ENCODE assay signal across 10 cellular contexts in the genomic region with DNA sequence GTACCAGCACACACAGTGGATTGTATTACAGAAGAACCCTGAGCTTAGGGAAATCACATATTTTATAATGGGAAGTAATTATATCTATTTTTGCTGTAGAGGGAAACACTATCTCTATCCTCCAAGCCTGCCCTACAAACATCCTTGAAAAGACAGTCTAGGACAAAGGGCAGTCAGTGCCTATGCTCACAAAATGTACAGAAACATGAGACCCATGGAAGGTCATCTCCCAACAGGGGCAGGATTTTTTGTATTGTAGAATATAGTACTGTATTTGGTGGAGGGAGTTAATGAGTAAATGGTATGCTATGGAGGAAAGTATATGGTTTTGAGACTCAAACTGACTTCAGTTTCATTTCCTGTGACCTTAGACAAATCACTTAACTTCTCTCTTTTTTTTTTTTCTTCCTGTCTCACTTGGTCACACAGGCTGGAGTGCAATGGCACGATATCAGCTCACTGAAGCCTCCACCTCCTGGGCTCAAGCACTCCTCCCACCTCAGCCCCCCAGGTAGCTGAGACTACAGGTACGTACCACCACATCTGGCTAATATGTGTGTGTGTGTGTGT. TPM values are rescaled to one million over a fixed set of nuclear protein-coding genes. Genes with fewer than 3 reads are reported as not detected.
DNase-seq lines count a peak whose midpoint lies in the region; ATAC-seq and TF ChIP-seq lines count a peak whose summit lies in the region.
"Had no signal": no experiment of that assay in that cellular context is flagged by ENCODE, and none has a peak within 500 bp of the region (broad histone marks: within the 10 kb centered on the region; RNA-seq: fewer than 3 reads in every experiment).

No MANE protein-coding gene starts in this region.

- BruUV-seq in MCF 10A (replicated peaks; lab: Mats Ljungman, UMichigan): no TSS peak

- H3K4me1 Mint-ChIP-seq in activated naive CD4-positive, alpha-beta T cell treated with anti-CD3 and anti-CD28 coated beads for 36 hours (ENCODE audit: low read depth): peaks cover 22% of the 10 kb centered on the region
- H3K4me1 Mint-ChIP-seq in stimulated activated naive CD8-positive, alpha-beta T cell treated with anti-CD3 and anti-CD28 coated beads, Interleukin-15, amount 100 ng/mL, for 72 hours: peaks cover 33% of the 10 kb centered on the region
- no peaks in the 10 kb centered on the region for H3K4me1 Mint-ChIP-seq in MCF 10A (ENCODE audit: insufficient read depth, unreplicated experiment)

- peak; percentile 76 for ATAC-seq in HG02852 (IDR thresholded peaks at IDR 0.05; ENCODE audit: unreplicated experiment)
- ATAC-seq in stimulated activated naive CD8-positive, alpha-beta T cell treated with anti-CD3 and anti-CD28 coated beads, Interleukin-15, amount 100 ng/mL, for 72 hours: peak; percentile 77

- no peaks in the 10 kb centered on the region for H3K9me3 ChIP-seq in MG63
- H3K9me3 ChIP-seq: Peyer's patch had no signal

- no peaks in the 10 kb centered on the region for H3K36me3 Mint-ChIP-seq in activated naive CD4-positive, alpha-beta T cell treated with anti-CD3 and anti-CD28 coated beads for 36 hours (ENCODE audit: low read depth)
- H3K36me3 Mint-ChIP-seq in MCF 10A (ENCODE audit: insufficient read depth, unreplicated experiment): no peaks in the 10 kb centered on the region

- no peaks in the 10 kb centered on the region for H3K9me3 Mint-ChIP-seq in activated naive CD4-positive, alpha-beta T cell treated with anti-CD3 and anti-CD28 coated beads for 36 hours
- H3K9me3 Mint-ChIP-seq in stimulated activated naive CD8-positive, alpha-beta T cell treated with anti-CD3 and anti-CD28 coated beads, Interleukin-15, amount 100 ng/mL, for 72 hours: no peaks in the 10 kb centered on the region
- no peaks in the 10 kb centered on the region for H3K9me3 Mint-ChIP-seq in MCF 10A (ENCODE audit: unreplicated experiment)

- no peak overlapping the region for H3K4me3 ChIP-seq in MG63
- H3K4me3 ChIP-seq: Peyer's patch had no signal

- POLR2A ChIA-PET in MCF 10A (lab: Yijun Ruan, JAX): no interaction called here

- intact Hi-C loops in activated naive CD4-positive, alpha-beta T cell treated with anti-CD3 and anti-CD28 coated beads for 36 hours (cut with micrococcal nuclease): no loop called here
- intact Hi-C loops in MCF 10A (cut with micrococcal nuclease): no loop called here

- no peak for TF ChIP-seq CTCF in MCF 10A (IDR thresholded peaks at IDR 0.05; ENCODE audit: unreplicated experiment)

- peak; percentile 15 for DNase-seq in activated naive CD4-positive, alpha-beta T cell treated with anti-CD3 and anti-CD28 coated beads for 36 hours
- no peak for DNase-seq in activated naive CD4-positive, alpha-beta T cell treated with Interleukin-2 at 50 U/mL for 16 hours
- DNase-seq in MV-4-11 (lab: John Stamatoyannopoulos, UW) (peak; percentile 79), COR-L47 (lab: John Stamatoyannopoulos, UW) (no peak), MG63 (no peak), MCF 10A (ENCODE audit: unreplicated experiment) (no peak)
- DNase-seq in stimulated activated naive CD8-positive, alpha-beta T cell treated with anti-CD3 and anti-CD28 coated beads, Interleukin-15, amount 100 ng/mL, for 72 hours: no peak
- DNase-seq: activated gamma-delta T cell treated with Interleukin-2 at 50 U/mL for 16 hours had no signal

- no peaks in the 10 kb centered on the region for H3K27me3 ChIP-seq in MG63
- H3K27me3 ChIP-seq: Peyer's patch had no signal

- CTCF ChIA-PET in activated naive CD4-positive, alpha-beta T cell treated with anti-CD3 and anti-CD28 coated beads for 36 hours (lab: Charles Lee): interaction anchor here (2.0 kb wide), 1 partner anchor 15 kb away, joined by 11 read pairs; no protein-coding TSS in a partner anchor
- CTCF ChIA-PET in MCF 10A (lab: Yijun Ruan, JAX): interaction anchor here (1.9 to 2.1 kb wide), 2 partner anchors 71 to 112 kb away, joined by 4 to 5 read pairs; no protein-coding TSS in a partner anchor

- no peak overlapping the region for H3K4me3 Mint-ChIP-seq in activated naive CD4-positive, alpha-beta T cell treated with anti-CD3 and anti-CD28 coated beads for 36 hours
- H3K4me3 Mint-ChIP-seq in stimulated activated naive CD8-positive, alpha-beta T cell treated with anti-CD3 and anti-CD28 coated beads, Interleukin-15, amount 100 ng/mL, for 72 hours: peak overlapping the region in 1 of 2 donors; percentile 51
- H3K4me3 Mint-ChIP-seq in MCF 10A (ENCODE audit: unreplicated experiment): no peak overlapping the region

- H3K27me3 Mint-ChIP-seq in activated naive CD4-positive, alpha-beta T cell treated with anti-CD3 and anti-CD28 coated beads for 36 hours (ENCODE audit: low read depth): no peaks in the 10 kb centered on the region
- H3K27me3 Mint-ChIP-seq in stimulated activated naive CD8-positive, alpha-beta T cell treated with anti-CD3 and anti-CD28 coated beads, Interleukin-15, amount 100 ng/mL, for 72 hours: no peaks in the 10 kb centered on the region
- H3K27me3 Mint-ChIP-seq in MCF 10A (ENCODE audit: insufficient read depth, unreplicated experiment): no peaks in the 10 kb centered on the region

- no peak overlapping the region for H3K27ac Mint-ChIP-seq in activated naive CD4-positive, alpha-beta T cell treated with anti-CD3 and anti-CD28 coated beads for 36 hours
- no peak overlapping the region for H3K27ac Mint-ChIP-seq in stimulated activated naive CD8-positive, alpha-beta T cell treated with anti-CD3 and anti-CD28 coated beads, Interleukin-15, amount 100 ng/mL, for 72 hours
- no peak overlapping the region for H3K27ac Mint-ChIP-seq in MCF 10A (ENCODE audit: low read depth, unreplicated experiment)

- no peaks in the 10 kb centered on the region for H3K36me3 ChIP-seq in MG63
- H3K36me3 ChIP-seq: Peyer's patch had no signal

RNA-seq across cellular contexts. Expression of gene RAB14, which starts 5.8 kb away (rescaled TPM):
- 10 to 100 TPM; 61.1 to 64.2 TPM for total RNA-seq in activated naive CD4-positive, alpha-beta T cell treated with anti-CD3 and anti-CD28 coated beads for 36 hours
- 43.3 and 58.4 TPM in 2 replicates for total RNA-seq in MG63 (2014; rRNA removed; shearing (Covaris generic); ENCODE audit: low replicate concordance)
- total RNA-seq in MCF 10A (2022): 65.8 and 77.0 TPM in 2 replicates

Comparison
In these comparisons a context has a peak if more than half of its experiments do, and no peak if none do; other contexts are left out.
1. DNase-seq: peak in activated naive CD4-positive, alpha-beta T cell treated with anti-CD3 and anti-CD28 coated beads for 36 hours (single experiment) and MV-4-11 (single experiment); none in activated naive CD4-positive, alpha-beta T cell treated with Interleukin-2 at 50 U/mL for 16 hours (single experiment), stimulated activated naive CD8-positive, alpha-beta T cell treated with anti-CD3 and anti-CD28 coated beads, Interleukin-15, amount 100 ng/mL, for 72 hours (0 of 2), COR-L47 (single experiment), MG63 (single experiment) and MCF 10A (single experiment).